12 cellular contexts compared by ENCODE assay signal in genomic region chr15:42131826-42132806, GRCh38. TPM values are rescaled to one million over a fixed set of nuclear protein-coding genes. Genes with fewer than 3 reads are reported as not detected.
DNase-seq lines count a peak whose midpoint lies in the region; ATAC-seq and TF ChIP-seq lines count a peak whose summit lies in the region.
"Had no signal": no experiment of that assay in that cellular context is flagged by ENCODE, and none has a peak within 500 bp of the region (broad histone marks: within the 10 kb centered on the region; RNA-seq: fewer than 3 reads in every experiment).

No MANE protein-coding gene starts in this region.

- no peak overlapping the region for H3K4me2 ChIP-seq in GM23338

- no peaks in the 10 kb centered on the region for H4K20me1 ChIP-seq in GM23338 (replicated peaks; ENCODE audit: insufficient read depth)

- H3K79me2 ChIP-seq in GM23338 (replicated peaks; ENCODE audit: insufficient read depth) = no peaks in the 10 kb centered on the region

- H3K36me3 Mint-ChIP-seq in GM23338 (ENCODE audit: low read depth) (no peaks in the 10 kb centered on the region), glutamatergic neuron (ENCODE audit: unreplicated experiment) (no peaks in the 10 kb centered on the region), T-helper 17 cell (ENCODE audit: low read depth) (no peaks in the 10 kb centered on the region)

- H3K27ac ChIP-seq in GM23338 (ENCODE audit: low read depth) (no peak overlapping the region), caudate nucleus (ENCODE audit: low read depth, low read length) (no peak overlapping the region)

- H3K9me3 Mint-ChIP-seq in GM23338 (no peaks in the 10 kb centered on the region), glutamatergic neuron (ENCODE audit: unreplicated experiment) (no peaks in the 10 kb centered on the region)
- H3K9me3 Mint-ChIP-seq: nephron progenitor cell; stimulated activated naive CD8-positive, alpha-beta T cell treated with anti-CD3 and anti-CD28 coated beads, Interleukin-15, Interleukin-2, amounts not matched to agents 100 ng/mL and 50 ng/mL, for 24 hours; T-helper 1 cell treated with Interleukin-12 subunit alpha and Interleukin-12 subunit beta and Interleukin-4 antibody, amounts not matched to agents 30 μg/mL and 1 μg/mL, for 36 hours had no signal

- no peaks in the 10 kb centered on the region for H3K9me2 ChIP-seq in GM23338 (ENCODE audit: insufficient read depth)

- no peaks in the 10 kb centered on the region for H3K36me3 ChIP-seq in GM23338 (ENCODE audit: insufficient read depth)

- no peaks in the 10 kb centered on the region for H3K9me3 ChIP-seq in T-helper 17 cell (ENCODE audit: control insufficient read depth, low read length, poor library complexity, severe bottlenecking)

- H3K27ac Mint-ChIP-seq in GM23338 (no peak overlapping the region), glutamatergic neuron (ENCODE audit: unreplicated experiment) (no peak overlapping the region), T-helper 17 cell (no peak overlapping the region)
- H3K27ac Mint-ChIP-seq: nephron progenitor cell; stimulated activated naive CD8-positive, alpha-beta T cell treated with anti-CD3 and anti-CD28 coated beads, Interleukin-15, Interleukin-2, amounts not matched to agents 100 ng/mL and 50 ng/mL, for 24 hours; T-helper 1 cell treated with Interleukin-12 subunit alpha and Interleukin-12 subunit beta and Interleukin-4 antibody, amounts not matched to agents 30 μg/mL and 1 μg/mL, for 36 hours had no signal

- DNase-seq in D341Med (ENCODE audit: low spot score) = peak; percentile 66
- DNase-seq in GM23338 (ENCODE audit: low spot score) = no peak
- DNase-seq in NCI-H69 (lab: John Stamatoyannopoulos, UW) = peak; percentile 78
- DNase-seq in iPS-NIHi7 (ENCODE audit: extremely low spot score) = peak; percentile 7
- no peak for DNase-seq in stimulated activated CD4-positive, alpha-beta T cell treated with anti-CD3 and anti-CD28 coated beads, Interleukin-4, amount 100 ng/mL, for 1 hour
- no peak for DNase-seq in glutamatergic neuron
- DNase-seq in caudate nucleus (lab: John Stamatoyannopoulos, UW) = no peak
- DNase-seq in T-helper 17 cell = no peak
- DNase-seq: erythroblast, nephron progenitor cell had no signal

- H3K4me1 ChIP-seq in GM23338 (ENCODE audit: insufficient read depth) = no peaks in the 10 kb centered on the region; the same call in 1 of the 2 replicates

- H2AFZ ChIP-seq in GM23338 = no peak overlapping the region; the same call in 1 of the 2 replicates

- H3F3A ChIP-seq in GM23338 (replicated peaks; ENCODE audit: low read depth) = no peaks in the 10 kb centered on the region

- H3K4me3 Mint-ChIP-seq in GM23338 (no peak overlapping the region), glutamatergic neuron (ENCODE audit: unreplicated experiment) (no peak overlapping the region), T-helper 17 cell (no peak overlapping the region)
- H3K4me3 Mint-ChIP-seq: nephron progenitor cell; stimulated activated naive CD8-positive, alpha-beta T cell treated with anti-CD3 and anti-CD28 coated beads, Interleukin-15, Interleukin-2, amounts not matched to agents 100 ng/mL and 50 ng/mL, for 24 hours; T-helper 1 cell treated with Interleukin-12 subunit alpha and Interleukin-12 subunit beta and Interleukin-4 antibody, amounts not matched to agents 30 μg/mL and 1 μg/mL, for 36 hours had no signal

- no peak for TF ChIP-seq CTCF in GM23338 (conservative IDR thresholded peaks at IDR 0.05; ENCODE audit: low read depth in 2 of 2)
- no peak for TF ChIP-seq CTCF in glutamatergic neuron (IDR thresholded peaks at IDR 0.05; ENCODE audit: partially characterized antibody, unreplicated experiment)

- H3K27me3 ChIP-seq in GM23338 (ENCODE audit: insufficient read depth) = no peaks in the 10 kb centered on the region

- no peak overlapping the region for H3K4me3 ChIP-seq in GM23338

- ATAC-seq in GM23338 = peak; percentile 72
- no peak for ATAC-seq in T-helper 17 cell

- H3K27me3 Mint-ChIP-seq in GM23338 (ENCODE audit: insufficient read depth, low read depth, poor library complexity) = peaks cover 7% of the 10 kb centered on the region
- peaks cover 5% of the 10 kb centered on the region for H3K27me3 Mint-ChIP-seq in glutamatergic neuron (ENCODE audit: unreplicated experiment)
- peaks cover 59% of the 10 kb centered on the region for H3K27me3 Mint-ChIP-seq in T-helper 17 cell

- H3K4me1 Mint-ChIP-seq in GM23338 = peaks cover 9% of the 10 kb centered on the region; the same call in 2 of the 3 replicates
- peaks cover 9% of the 10 kb centered on the region for H3K4me1 Mint-ChIP-seq in glutamatergic neuron (ENCODE audit: low read depth, unreplicated experiment)
- peaks cover 8% of the 10 kb centered on the region for H3K4me1 Mint-ChIP-seq in T-helper 17 cell

TF ChIP-seq in GM23338, 12 proteins besides CTCF, POLR2A, EP300 and RAD21:
- TF ChIP-seq REST (IDR thresholded peaks at IDR 0.05; ENCODE audit: unreplicated experiment) (no peak), JUNB (IDR thresholded peaks at IDR 0.05; ENCODE audit: unreplicated experiment) (no peak), POLR2AphosphoS5 (IDR thresholded peaks at IDR 0.05; ENCODE audit: low read depth) (no peak), ETS1 (IDR thresholded peaks at IDR 0.05) (no peak), ZNF331 (CRISPR knock-in tag; IDR thresholded peaks at IDR 0.05; ENCODE audit: low read depth) (no peak), STAT1 (IDR thresholded peaks at IDR 0.05; ENCODE audit: unreplicated experiment) (no peak)
TF ChIP-seq in GM23338: peak in this region for 0.

RNA-seq across cellular contexts. Expression of gene PLA2G4F, which starts 24.3 kb away (rescaled TPM):
- not detected in 2 replicates for total RNA-seq in GM23338 (2014; rRNA removed; shearing (Covaris generic))
- polyA plus RNA-seq in GM23338 (2016; fragmentation: Nextera tagmentation; extraction: Ambion mirVana) = not detected in 2 replicates
- total RNA-seq in glutamatergic neuron (ENCODE audit: unreplicated experiment) = not detected
- not detected for total RNA-seq in T-helper 17 cell

RNA-seq across cellular contexts. Expression of gene PLA2G4D, which starts 37.8 kb away (rescaled TPM):
- 0.07 TPM in 1 of 2 replicates, not detected in the other for total RNA-seq in GM23338 (2014; rRNA removed; shearing (Covaris generic))
- polyA plus RNA-seq in GM23338 (2016; fragmentation: Nextera tagmentation; extraction: Ambion mirVana) = 0.15 TPM in 1 of 2 replicates, not detected in the other
- total RNA-seq in glutamatergic neuron (ENCODE audit: unreplicated experiment) (not detected), T-helper 17 cell (not detected)

Comparison
In these comparisons a context has a peak if more than half of its experiments do, and no peak if none do; other contexts are left out.
1. DNase-seq: peak in D341Med (single experiment), NCI-H69 (single experiment) and iPS-NIHi7 (single experiment); none in GM23338 (single experiment), stimulated activated CD4-positive, alpha-beta T cell treated with anti-CD3 and anti-CD28 coated beads, Interleukin-4, amount 100 ng/mL, for 1 hour (single experiment), glutamatergic neuron (single experiment), caudate nucleus (0 of 61) and T-helper 17 cell (0 of 3).